1 cellular context compared by ENCODE assay signal in the genomic region with DNA sequence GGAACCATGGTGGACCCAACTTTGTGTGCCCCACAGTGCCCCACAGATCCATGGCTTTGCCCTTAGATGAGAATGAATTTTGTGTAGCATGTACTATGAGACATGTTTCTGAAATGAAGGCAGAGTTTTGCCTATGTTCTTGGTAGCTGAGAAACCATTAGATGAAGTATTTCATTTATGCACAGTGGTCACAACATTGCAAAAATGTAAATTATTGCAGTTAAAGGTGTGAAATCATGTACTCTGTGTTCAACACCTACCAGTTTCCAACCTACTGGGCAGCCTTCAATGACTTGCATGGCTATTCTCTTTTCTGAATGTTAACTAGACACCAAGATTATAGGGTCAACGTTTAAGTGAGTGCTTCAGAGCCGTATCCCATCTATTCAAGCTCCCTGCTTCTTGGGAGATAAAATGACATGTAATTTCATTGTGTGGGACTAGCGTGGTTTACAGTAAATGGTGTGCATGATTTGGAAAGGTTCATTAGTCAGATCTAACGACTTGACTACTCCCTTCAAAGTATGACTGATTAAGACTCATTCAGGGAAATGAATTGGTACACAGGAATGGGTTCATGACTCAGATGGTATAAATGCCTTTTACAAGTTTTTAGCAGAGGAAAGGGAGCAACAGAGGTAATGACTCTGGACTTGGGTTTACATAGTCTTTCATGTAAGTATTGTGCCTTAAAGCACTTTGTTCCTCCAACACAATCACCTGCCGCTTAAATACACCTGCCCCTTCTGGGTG.
TF ChIP-seq lines count a peak whose summit lies in the region.

No MANE protein-coding gene starts in this region.

TF ChIP-seq in GM23338, 12 proteins besides CTCF, POLR2A, EP300 and RAD21 (continued from another document):
- TF ChIP-seq, protein P1, sequence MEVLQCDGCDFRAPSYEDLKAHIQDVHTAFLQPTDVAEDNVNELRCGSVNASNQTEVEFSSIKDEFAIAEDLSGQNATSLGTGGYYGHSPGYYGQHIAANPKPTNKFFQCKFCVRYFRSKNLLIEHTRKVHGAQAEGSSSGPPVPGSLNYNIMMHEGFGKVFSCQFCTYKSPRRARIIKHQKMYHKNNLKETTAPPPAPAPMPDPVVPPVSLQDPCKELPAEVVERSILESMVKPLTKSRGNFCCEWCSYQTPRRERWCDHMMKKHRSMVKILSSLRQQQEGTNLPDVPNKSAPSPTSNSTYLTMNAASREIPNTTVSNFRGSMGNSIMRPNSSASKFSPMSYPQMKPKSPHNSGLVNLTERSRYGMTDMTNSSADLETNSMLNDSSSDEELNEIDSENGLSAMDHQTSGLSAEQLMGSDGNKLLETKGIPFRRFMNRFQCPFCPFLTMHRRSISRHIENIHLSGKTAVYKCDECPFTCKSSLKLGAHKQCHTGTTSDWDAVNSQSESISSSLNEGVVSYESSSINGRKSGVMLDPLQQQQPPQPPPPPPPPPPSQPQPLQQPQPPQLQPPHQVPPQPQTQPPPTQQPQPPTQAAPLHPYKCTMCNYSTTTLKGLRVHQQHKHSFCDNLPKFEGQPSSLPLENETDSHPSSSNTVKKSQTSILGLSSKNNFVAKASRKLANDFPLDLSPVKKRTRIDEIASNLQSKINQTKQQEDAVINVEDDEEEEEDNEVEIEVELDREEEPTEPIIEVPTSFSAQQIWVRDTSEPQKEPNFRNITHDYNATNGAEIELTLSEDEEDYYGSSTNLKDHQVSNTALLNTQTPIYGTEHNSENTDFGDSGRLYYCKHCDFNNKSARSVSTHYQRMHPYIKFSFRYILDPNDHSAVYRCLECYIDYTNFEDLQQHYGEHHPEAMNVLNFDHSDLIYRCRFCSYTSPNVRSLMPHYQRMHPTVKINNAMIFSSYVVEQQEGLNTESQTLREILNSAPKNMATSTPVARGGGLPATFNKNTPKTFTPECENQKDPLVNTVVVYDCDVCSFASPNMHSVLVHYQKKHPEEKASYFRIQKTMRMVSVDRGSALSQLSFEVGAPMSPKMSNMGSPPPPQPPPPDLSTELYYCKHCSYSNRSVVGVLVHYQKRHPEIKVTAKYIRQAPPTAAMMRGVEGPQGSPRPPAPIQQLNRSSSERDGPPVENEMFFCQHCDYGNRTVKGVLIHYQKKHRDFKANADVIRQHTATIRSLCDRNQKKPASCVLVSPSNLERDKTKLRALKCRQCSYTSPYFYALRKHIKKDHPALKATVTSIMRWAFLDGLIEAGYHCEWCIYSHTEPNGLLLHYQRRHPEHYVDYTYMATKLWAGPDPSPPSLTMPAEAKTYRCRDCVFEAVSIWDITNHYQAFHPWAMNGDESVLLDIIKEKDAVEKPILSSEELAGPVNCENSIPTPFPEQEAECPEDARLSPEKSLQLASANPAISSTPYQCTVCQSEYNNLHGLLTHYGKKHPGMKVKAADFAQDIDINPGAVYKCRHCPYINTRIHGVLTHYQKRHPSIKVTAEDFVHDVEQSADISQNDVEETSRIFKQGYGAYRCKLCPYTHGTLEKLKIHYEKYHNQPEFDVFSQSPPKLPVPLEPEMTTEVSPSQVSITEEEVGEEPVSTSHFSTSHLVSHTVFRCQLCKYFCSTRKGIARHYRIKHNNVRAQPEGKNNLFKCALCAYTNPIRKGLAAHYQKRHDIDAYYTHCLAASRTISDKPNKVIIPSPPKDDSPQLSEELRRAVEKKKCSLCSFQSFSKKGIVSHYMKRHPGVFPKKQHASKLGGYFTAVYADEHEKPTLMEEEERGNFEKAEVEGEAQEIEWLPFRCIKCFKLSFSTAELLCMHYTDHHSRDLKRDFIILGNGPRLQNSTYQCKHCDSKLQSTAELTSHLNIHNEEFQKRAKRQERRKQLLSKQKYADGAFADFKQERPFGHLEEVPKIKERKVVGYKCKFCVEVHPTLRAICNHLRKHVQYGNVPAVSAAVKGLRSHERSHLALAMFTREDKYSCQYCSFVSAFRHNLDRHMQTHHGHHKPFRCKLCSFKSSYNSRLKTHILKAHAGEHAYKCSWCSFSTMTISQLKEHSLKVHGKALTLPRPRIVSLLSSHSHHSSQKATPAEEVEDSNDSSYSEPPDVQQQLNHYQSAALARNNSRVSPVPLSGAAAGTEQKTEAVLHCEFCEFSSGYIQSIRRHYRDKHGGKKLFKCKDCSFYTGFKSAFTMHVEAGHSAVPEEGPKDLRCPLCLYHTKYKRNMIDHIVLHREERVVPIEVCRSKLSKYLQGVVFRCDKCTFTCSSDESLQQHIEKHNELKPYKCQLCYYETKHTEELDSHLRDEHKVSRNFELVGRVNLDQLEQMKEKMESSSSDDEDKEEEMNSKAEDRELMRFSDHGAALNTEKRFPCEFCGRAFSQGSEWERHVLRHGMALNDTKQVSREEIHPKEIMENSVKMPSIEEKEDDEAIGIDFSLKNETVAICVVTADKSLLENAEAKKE (CRISPR knock-in tag; IDR thresholded peaks at IDR 0.05) = no peak
- no peak for TF ChIP-seq ZNF114 (CRISPR knock-in tag; IDR thresholded peaks at IDR 0.05)
